ENCODE assay signal across 8 cellular contexts in the genomic region with DNA sequence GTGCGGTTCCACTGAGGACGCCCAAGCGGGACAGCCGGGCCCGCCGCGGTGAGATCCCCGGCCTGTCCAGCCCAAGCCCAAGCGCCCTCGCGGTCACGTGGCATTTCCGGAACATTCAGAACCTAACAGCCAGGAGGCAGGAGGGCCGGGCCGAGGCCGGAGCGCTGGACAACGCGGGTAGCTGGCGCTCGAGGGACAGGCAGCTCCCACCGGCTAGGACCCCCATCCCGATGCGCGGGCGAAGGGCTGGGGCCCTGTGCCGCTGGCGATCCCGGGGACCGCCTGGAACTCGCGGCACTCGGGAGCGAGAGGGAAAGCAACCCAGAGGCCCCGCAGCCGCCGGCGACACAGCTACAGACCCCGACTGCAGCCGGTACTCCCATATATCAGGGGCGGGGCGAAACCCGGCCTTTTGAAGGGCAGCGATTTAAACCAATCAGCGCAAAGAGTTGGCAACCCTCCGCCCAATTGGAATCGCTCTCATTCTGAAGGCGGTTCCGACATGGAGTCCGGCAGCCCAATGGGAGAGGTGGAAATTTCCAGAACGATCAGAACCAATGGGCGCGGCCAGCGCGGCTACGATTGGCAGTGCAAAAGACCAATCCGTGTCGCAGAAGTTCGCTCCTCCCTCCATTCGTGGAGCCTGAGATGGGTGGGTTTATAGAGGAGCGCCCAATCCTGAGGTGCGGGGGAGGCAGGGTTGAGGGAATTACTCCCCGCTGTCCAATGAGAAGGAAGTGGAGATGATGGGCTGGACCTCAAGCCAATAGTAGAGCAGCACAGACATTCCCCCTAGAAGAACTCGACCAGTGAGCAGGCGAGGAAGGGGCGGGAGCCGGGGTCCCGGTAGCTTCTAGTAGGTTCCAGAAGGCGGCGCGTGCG. TPM values are rescaled to one million over a fixed set of nuclear protein-coding genes. Genes with fewer than 3 reads are reported as not detected.
A peak's percentile ranks its signal among the peaks of the same experiment; 100 is the strongest.
DNase-seq lines count a peak whose midpoint lies in the region; ATAC-seq and TF ChIP-seq lines count a peak whose summit lies in the region.

A gene (plus strand): TSS at position 849 of the 882 bp plus-strand sequence. CDS start 91 bp downstream, outside the sequence.

- DNase-seq in ELF-1 (ENCODE audit: low read depth, low spot score) (peak; percentile 100), GOT3 (lab: John Stamatoyannopoulos, UW) (peak; percentile 100), LNCaP clone FGC (ENCODE audit: low read depth) (peak; percentile 100), RWPE1 (ENCODE audit: low spot score) (peak; percentile 99), fibroblast of mammary gland (ENCODE audit: low read depth) (peak; percentile 100), natural killer cell (peak; percentile 96)
- DNase-seq in stimulated activated naive CD4-positive, alpha-beta T cell treated with Interleukin-2 at 50 U/mL for 16 hours (lab: John Stamatoyannopoulos, UW): peak; percentile 100

- no peaks in the 10 kb centered on the region for H3K9me3 Mint-ChIP-seq in activated T-helper 17 cell treated with anti-CD3 and anti-CD28 coated beads, Interleukin-2, amount 50 U/mL, for 72 hours
- no peaks in the 10 kb centered on the region for H3K9me3 Mint-ChIP-seq in natural killer cell

- TF ChIP-seq CTCF in LNCaP clone FGC (IDR thresholded peaks at IDR 0.05; ENCODE audit: control insufficient read depth, extremely low read depth, insufficient read depth) (peak; percentile 38), RWPE1 (conservative IDR thresholded peaks at IDR 0.05; ENCODE audit: low read depth) (0 out of 2 replicates have a peak, but pooled peaks have one; percentile 6), fibroblast of mammary gland (conservative IDR thresholded peaks at IDR 0.05; ENCODE audit: control insufficient read depth, insufficient read depth, low read depth, low read length) (peak; percentile 41), natural killer cell (IDR thresholded peaks at IDR 0.05) (no peak)

- POLR2A ChIA-PET in RWPE1 (lab: Yijun Ruan, JAX; ENCODE audit: low non-redundant PET): interaction anchor here (0.9 to 2.5 kb wide), 4 partner anchors 19 to 184 kb away, joined by 3 to 12 read pairs (median 6); a partner anchor contains a TSS

- no peak within 1 kb of the TSS for H3K27ac Mint-ChIP-seq in activated T-helper 17 cell treated with anti-CD3 and anti-CD28 coated beads, Interleukin-2, amount 50 U/mL, for 72 hours
- no peak within 1 kb of the TSS for H3K27ac Mint-ChIP-seq in natural killer cell

- CTCF ChIA-PET in RWPE1 (lab: Yijun Ruan, JAX): interaction anchor here (0.5 to 0.9 kb wide), 8 partner anchors 20 to 329 kb away, joined by 3 to 4 read pairs (median 3); no protein-coding TSS in a partner anchor

- intact Hi-C loops in natural killer cell (cut with micrococcal nuclease): loop anchor here (1.0 to 5.0 kb wide), 5 partner anchors 21 to 132 kb away; a partner anchor contains a TSS

- H3K4me3 ChIP-seq in LNCaP clone FGC (ENCODE audit: low read depth, low read length): peak within 1 kb of the TSS; percentile 60; the same call in 1 of the 2 replicates
- peak within 1 kb of the TSS; percentile 71 for H3K4me3 ChIP-seq in fibroblast of mammary gland (ENCODE audit: control insufficient read depth, low read depth, low read length)

- ATAC-seq in activated T-helper 17 cell treated with anti-CD3 and anti-CD28 coated beads, Interleukin-2, amount 50 U/mL, for 72 hours (replicated peaks): peak; percentile 87
- ATAC-seq in natural killer cell: peak; percentile 85 to 95 (median 86)

- H3K4me1 Mint-ChIP-seq in activated T-helper 17 cell treated with anti-CD3 and anti-CD28 coated beads, Interleukin-2, amount 50 U/mL, for 72 hours: peaks cover 7% of the 10 kb centered on the region
- H3K4me1 Mint-ChIP-seq in natural killer cell: peaks cover 6 to 31% of the 10 kb centered on the region in 2 donors

- no peaks in the 10 kb centered on the region for H3K27me3 Mint-ChIP-seq in activated T-helper 17 cell treated with anti-CD3 and anti-CD28 coated beads, Interleukin-2, amount 50 U/mL, for 72 hours
- H3K27me3 Mint-ChIP-seq in natural killer cell (ENCODE audit: low read depth in 2 of 2): no peaks in the 10 kb centered on the region

- H3K27ac ChIP-seq in RWPE1: no peak within 1 kb of the TSS

- H3K36me3 Mint-ChIP-seq in activated T-helper 17 cell treated with anti-CD3 and anti-CD28 coated beads, Interleukin-2, amount 50 U/mL, for 72 hours (ENCODE audit: low read depth): peaks cover 20% of the 10 kb centered on the region
- H3K36me3 Mint-ChIP-seq in natural killer cell: no peaks in the 10 kb centered on the region

- no peak within 1 kb of the TSS for H3K4me3 Mint-ChIP-seq in activated T-helper 17 cell treated with anti-CD3 and anti-CD28 coated beads, Interleukin-2, amount 50 U/mL, for 72 hours
- peak within 1 kb of the TSS; percentile 98 for H3K4me3 Mint-ChIP-seq in natural killer cell

RNA-seq across cellular contexts. Expression of the gene that starts here (rescaled TPM):
- 100 to 1,000 TPM; 259 to 462 TPM for total RNA-seq in activated T-helper 17 cell treated with anti-CD3 and anti-CD28 coated beads, Interleukin-2, amount 50 U/mL, for 72 hours
- 100 to 1,000 TPM in 1 of 3 donors, 10 to 100 TPM in 2; 80.9 to 110 (median 85.1) TPM for total RNA-seq in natural killer cell
